16 cellular contexts compared by ENCODE assay signal in genomic region chr20:61192254-61192950, GRCh38. TPM values are rescaled to one million over a fixed set of nuclear protein-coding genes. Genes with fewer than 3 reads are reported as not detected.
DNase-seq lines count a peak whose midpoint lies in the region; ATAC-seq, FAIRE-seq and TF ChIP-seq lines count a peak whose summit lies in the region.
"Had no signal": no experiment of that assay in that cellular context is flagged by ENCODE, and none has a peak within 500 bp of the region (broad histone marks: within the 10 kb centered on the region; RNA-seq: fewer than 3 reads in every experiment).

No MANE protein-coding gene starts in this region.

- H3K27ac ChIP-seq in A549 (peak overlapping the region; percentile 10 to 43; a peak in 4 of 6 replicates), IMR-90 (ENCODE audit: insufficient read depth, low read length) (no peak overlapping the region), upper lobe of right lung (no peak overlapping the region)

- no peak overlapping the region for H4K91ac ChIP-seq in IMR-90 (ENCODE audit: insufficient read depth, low read depth, low read length)

- FAIRE-seq in A549 (lab: Jason Lieb, UNC) = no peak

- H2AFZ ChIP-seq in IMR-90 (replicated peaks; ENCODE audit: low read length, poor library complexity) = no peak overlapping the region

- H3K4me2 ChIP-seq in A549 (0 out of 3 replicates have a peak overlapping the region, but pooled peaks have one; percentile 3), IMR-90 (ENCODE audit: low read depth, low read length) (no peak overlapping the region)

- no peak overlapping the region for H3K9ac ChIP-seq in IMR-90 (ENCODE audit: low read depth, low read length)

- intact Hi-C loops in IMR-90 (cut with micrococcal nuclease) = no loop called here
- intact Hi-C loops in upper lobe of right lung (cut with DNase I) = no loop called here

- no peak overlapping the region for H2BK5ac ChIP-seq in IMR-90 (ENCODE audit: low read depth, low read length, poor library complexity, severe bottlenecking)

- in situ Hi-C loops in IMR-90 (cut with MboI; ENCODE audit: low sequenced_read_pairs) = no loop called here

- dilution Hi-C loops in IMR-90 (cut with HindIII; ENCODE audit: low sequenced_read_pairs, unreplicated experiment) = no loop called here

- no peaks in the 10 kb centered on the region for H3K36me3 Mint-ChIP-seq in chondrocyte (ENCODE audit: low read depth)
- peaks cover 2% of the 10 kb centered on the region for H3K36me3 Mint-ChIP-seq in effector memory CD8-positive, alpha-beta T cell (ENCODE audit: insufficient read depth)

- no peaks in the 10 kb centered on the region for H3K9me1 ChIP-seq in IMR-90 (ENCODE audit: insufficient read depth, low read length)

- H3K27ac Mint-ChIP-seq in chondrocyte (ENCODE audit: unreplicated experiment) = peak overlapping the region; percentile 34
- no peak overlapping the region for H3K27ac Mint-ChIP-seq in effector memory CD8-positive, alpha-beta T cell

- no peak for TF ChIP-seq POLR2A in A549 (IDR thresholded peaks at IDR 0.05; ENCODE audit: low read length)
- no peak for TF ChIP-seq POLR2A in IMR-90 (IDR thresholded peaks at IDR 0.05; ENCODE audit: low read depth, low read length)

- H3K4me3 Mint-ChIP-seq in chondrocyte (ENCODE audit: unreplicated experiment) = no peak overlapping the region
- no peak overlapping the region for H3K4me3 Mint-ChIP-seq in effector memory CD8-positive, alpha-beta T cell
- H3K4me3 Mint-ChIP-seq: H9 had no signal

- no TSS peak for BruUV-seq in IMR-90 (replicated peaks; lab: Mats Ljungman, UMichigan)

- TF ChIP-seq RAD21 in A549 (conservative IDR thresholded peaks at IDR 0.05 in 1 of 2, IDR thresholded peaks at IDR 0.05 in 1 of 2) (no peak), IMR-90 (IDR thresholded peaks at IDR 0.05; ENCODE audit: low read length) (no peak)

- TF ChIP-seq CTCF in A549 (IDR thresholded peaks at IDR 0.05) (no peak), IMR-90 (conservative IDR thresholded peaks at IDR 0.05; ENCODE audit: low read depth, low read length) (no peak), chondrocyte (IDR thresholded peaks at IDR 0.05) (no peak), upper lobe of right lung (IDR thresholded peaks at IDR 0.05) (no peak)

- H3K9me3 ChIP-seq in A549 (peaks cover 8% of the 10 kb centered on the region; the same call in 2 of the 3 replicates), IMR-90 (ENCODE audit: control insufficient read depth, insufficient read depth, low read length) (peaks cover 5% of the 10 kb centered on the region), upper lobe of right lung (no peaks in the 10 kb centered on the region)

- H3K56ac ChIP-seq in IMR-90 (ENCODE audit: extremely low read depth, insufficient read depth, low read length) = no peak overlapping the region

- H3K79me1 ChIP-seq in IMR-90 (ENCODE audit: low read depth in 1 of 2, low read length in 2 of 2) = no peaks in the 10 kb centered on the region

- CTCF ChIA-PET in A549 (lab: Yijun Ruan, JAX) = interaction anchor here (1.5 kb wide), 1 partner anchor 36 kb away, joined by 5 read pairs; no protein-coding TSS in a partner anchor
- CTCF ChIA-PET in IMR-90 (lab: Yijun Ruan, JAX) = no interaction called here

- no peak overlapping the region for H2BK120ac ChIP-seq in IMR-90 (ENCODE audit: low read depth, low read length)

- POLR2A ChIA-PET in A549 (lab: Yijun Ruan, JAX) = no interaction called here
- POLR2A ChIA-PET in IMR-90 (lab: Charles Lee; ENCODE audit: unreplicated experiment) = no interaction called here

- H3K4ac ChIP-seq in IMR-90 (ENCODE audit: low read depth, low read length) = no peak overlapping the region

- ATAC-seq in A549 (no peak), IMR-90 (ENCODE audit: low read depth) (no peak), upper lobe of right lung (no peak)
- no peak for ATAC-seq in effector memory CD8-positive, alpha-beta T cell (replicated peaks)

- H4K5ac ChIP-seq in IMR-90 (ENCODE audit: low read depth, low read length) = no peak overlapping the region

- peaks cover 20% of the 10 kb centered on the region for H3K4me1 Mint-ChIP-seq in chondrocyte (ENCODE audit: low read depth)
- no peaks in the 10 kb centered on the region for H3K4me1 Mint-ChIP-seq in effector memory CD8-positive, alpha-beta T cell (ENCODE audit: low read depth in 2 of 2)

- no peak overlapping the region for H3K14ac ChIP-seq in IMR-90 (replicated peaks; ENCODE audit: low read depth, low read length)

- H3K27me3 ChIP-seq in IMR-90 (ENCODE audit: control insufficient read depth, insufficient read depth, low read length) (peaks cover 13% of the 10 kb centered on the region), upper lobe of right lung (peaks cover 7% of the 10 kb centered on the region)

- H3K27me3 Mint-ChIP-seq in chondrocyte (ENCODE audit: low read depth) = no peaks in the 10 kb centered on the region
- H3K27me3 Mint-ChIP-seq in effector memory CD8-positive, alpha-beta T cell = peaks cover 7 to 28% of the 10 kb centered on the region in 2 donors

- no peak overlapping the region for H3K18ac ChIP-seq in IMR-90 (ENCODE audit: low read depth, low read length)

- H4K20me1 ChIP-seq in IMR-90 (ENCODE audit: insufficient read depth, low read length) = no peaks in the 10 kb centered on the region

- DNase-seq in A549 (ENCODE audit: low read depth in 1 of 2, low spot score in 1 of 2) = no peak
- no peak for DNase-seq in IMR-90
- DNase-seq in chondrocyte (ENCODE audit: low spot score) = no peak
- DNase-seq in medulla oblongata (ENCODE audit: extremely low spot score) = peak; percentile 4
- no peak for DNase-seq in Kasumi-1 (lab: John Stamatoyannopoulos, UW)
- DNase-seq in effector memory CD8-positive, alpha-beta T cell = no peak
- no peak for DNase-seq in NCI-H82 (lab: John Stamatoyannopoulos, UW)
- no peak for DNase-seq in upper lobe of right lung
- DNase-seq: EL, MV-4-11, NCI-H1436, NCI-H2081 treated with DMSO at 0.1 percent for 48 hours, NCI-H526 treated with DMSO at 0.1 percent for 48 hours, SIG-M5 had no signal

- H3K4me1 ChIP-seq in A549 (peaks cover 22% of the 10 kb centered on the region), IMR-90 (ENCODE audit: control insufficient read depth, insufficient read depth, low read length) (no peaks in the 10 kb centered on the region), upper lobe of right lung (no peaks in the 10 kb centered on the region)

- H2BK15ac ChIP-seq in IMR-90 (ENCODE audit: low read depth, low read length) = no peak overlapping the region

- peak overlapping the region; percentile 60; the same call in 1 of the 2 replicates for H2AK5ac ChIP-seq in IMR-90 (ENCODE audit: low read depth, low read length)

- no peaks in the 10 kb centered on the region for H3K9me3 Mint-ChIP-seq in chondrocyte (ENCODE audit: low read depth)
- H3K9me3 Mint-ChIP-seq in effector memory CD8-positive, alpha-beta T cell = no peaks in the 10 kb centered on the region

- H2BK20ac ChIP-seq in IMR-90 (ENCODE audit: low read depth, low read length) = no peak overlapping the region

- no peak overlapping the region for H3K4me3 ChIP-seq in A549
- no peak overlapping the region for H3K4me3 ChIP-seq in IMR-90 (ENCODE audit: insufficient read depth, low read depth, low read length)
- no peak overlapping the region for H3K4me3 ChIP-seq in upper lobe of right lung

- H3K23ac ChIP-seq in IMR-90 (ENCODE audit: low read depth, low read length) = no peak overlapping the region

- no peak overlapping the region for H4K8ac ChIP-seq in IMR-90 (ENCODE audit: low read depth in 2 of 2, low read length in 2 of 2)

- no peak overlapping the region for H2AK9ac ChIP-seq in IMR-90 (replicated peaks; ENCODE audit: low read depth, low read length, poor library complexity)

- no peak for TF ChIP-seq EP300 in A549 (IDR thresholded peaks at IDR 0.05)

- WGBS in A549 (ENCODE audit: missing lambda C conversion rate) = 93% methylated on average over 8 of the region's 10 CpGs
- 75% methylated on average over 4 of the region's 10 CpGs; no CpG with 5 or more reads in 1 of the 2 experiments for WGBS in IMR-90 (ENCODE audit: extremely low coverage in 2 of 2, insufficient read length in 1 of 2), 2 experiments

- H3K36me3 ChIP-seq in IMR-90 (ENCODE audit: control insufficient read depth, insufficient read depth, low read length) (no peaks in the 10 kb centered on the region), upper lobe of right lung (no peaks in the 10 kb centered on the region)

TF ChIP-seq in A549, 52 proteins besides CTCF, POLR2A, EP300 and RAD21:
- TF ChIP-seq MAZ (IDR thresholded peaks at IDR 0.05; ENCODE audit: borderline replicate concordance, low read depth, low read length) (no peak), RNF2 (IDR thresholded peaks at IDR 0.05; ENCODE audit: borderline replicate concordance, low read depth) (no peak), CHD2 (IDR thresholded peaks at IDR 0.05; ENCODE audit: low read length, partially characterized antibody) (no peak)

TF ChIP-seq in IMR-90, 13 proteins besides CTCF, POLR2A, EP300 and RAD21 (continues in another document):
- TF ChIP-seq MXI1 (IDR thresholded peaks at IDR 0.05; ENCODE audit: borderline replicate concordance, low read depth, low read length) (no peak), NFE2L2 (IDR thresholded peaks at IDR 0.05; ENCODE audit: low read depth, low read length) (no peak), FOS (IDR thresholded peaks at IDR 0.05; ENCODE audit: low read depth, low read length) (no peak), MAFK (IDR thresholded peaks at IDR 0.05; ENCODE audit: low read depth, low read length) (no peak), MAZ (IDR thresholded peaks at IDR 0.05; ENCODE audit: borderline replicate concordance, low read depth, low read length) (no peak), RCOR1 (IDR thresholded peaks at IDR 0.05; ENCODE audit: insufficient replicate concordance, low read length) (no peak), BHLHE40 (IDR thresholded peaks at IDR 0.05; ENCODE audit: low read depth, low read length) (no peak), CHD1 (IDR thresholded peaks at IDR 0.05; ENCODE audit: low read depth, low read length) (no peak)

RNA-seq across cellular contexts. Expression of gene CDH4, which starts 59.7 kb away (rescaled TPM):
- polyA plus RNA-seq in A549 (2011; rRNA removed) (3.4 and 3.6 TPM in 2 replicates), A549 (2017; fragmentation: RNase III; extraction: RNeasy Plus Mini Kit Qiagen cat#74134 plus additional on column Dnase treatment) (9.7 to 10.6 TPM (median 10.3 TPM) in 3 replicates), IMR-90 (2012; rRNA removed) (3.5 and 3.7 TPM in 2 replicates)
- polyA plus RNA-seq in A549 (2012; cell fraction: cytosol; rRNA removed) = 5.6 and 7.7 TPM in 2 replicates
- 16.8 and 23.8 TPM in 2 replicates for polyA plus RNA-seq in A549 (2012; cell fraction: nucleus; rRNA removed)
- 10.5 and 12.5 TPM in 2 replicates for polyA minus RNA-seq in A549 (2011; rRNA and poly(A)+ RNA removed)
- total RNA-seq in IMR-90 (2012; rRNA removed) (1.6 and 2.2 TPM in 2 replicates), chondrocyte (0.48 to 1.1 TPM (median 0.99 TPM) in 3 replicates), upper lobe of right lung (0.23 TPM)
- polyA plus RNA-seq in IMR-90 (2012; cell fraction: cytosol; rRNA removed) = 1.6 and 4.4 TPM in 2 replicates
- polyA plus RNA-seq in IMR-90 (2012; cell fraction: nucleus; rRNA removed; ENCODE audit: low replicate concordance) = 1.8 and 3.5 TPM in 2 replicates
- total RNA-seq: OCI-LY7 had no signal

Comparison
In these comparisons a context has a peak if more than half of its experiments do, and no peak if none do; other contexts are left out.
1. H3K27ac ChIP-seq: peak in A549 (2 of 2); none in IMR-90 (single experiment) and upper lobe of right lung (single experiment).